28 cellular contexts compared by ENCODE assay signal in genomic region chr1:167695756-167696561, GRCh38.
"Had no signal": no experiment of that assay in that cellular context is flagged by ENCODE, and none has a peak within 500 bp of the region (broad histone marks: within the 10 kb centered on the region; RNA-seq: fewer than 3 reads in every experiment).

No MANE protein-coding gene starts in this region.

- H3K4me3 Mint-ChIP-seq: activated naive CD4-positive, alpha-beta T cell treated with anti-CD3 and anti-CD28 coated beads, Interleukin-2, amount 10 ng/mL, durations not matched to agents 7 days and 5 days; activated naive CD8-positive, alpha-beta T cell treated with anti-CD3 and anti-CD28 coated beads, Interleukin-2, amount 50 U/mL, for 24 hours; central memory CD8-positive, alpha-beta T cell; dendritic cell treated with granulocyte-macrophage colony-stimulating factor and Interleukin-4, amounts not matched to agents 40 ng/mL and 50 ng/mL, for 4 days; neural crest cell; T-helper 1 cell treated with Interleukin-12 subunit alpha and Interleukin-12 subunit beta and Interleukin-4 antibody, amounts not matched to agents 30 μg/mL and 1 μg/mL, for 36 hours; type B pancreatic cell had no signal

- DNase-seq: activated CD4-positive, alpha-beta T cell treated with anti-CD3 and anti-CD28 coated beads for 48 hours; activated CD4-positive, alpha-beta T cell treated with anti-CD3 and anti-CD28 coated beads, Interleukin-2, amount 50 U/mL, for 48 hours; activated CD8-positive, alpha-beta memory T cell treated with anti-CD3 and anti-CD28 coated beads for 24 hours; activated gamma-delta T cell; activated naive CD4-positive, alpha-beta T cell treated with anti-CD3 and anti-CD28 coated beads, Interleukin-2, amount 10 ng/mL, durations not matched to agents 7 days and 5 days; activated naive CD8-positive, alpha-beta T cell treated with anti-CD3 and anti-CD28 coated beads, Interleukin-2, amount 50 U/mL, for 24 hours; effector CD4-positive, alpha-beta T cell; glutamatergic neuron; islet precursor cell; mammary epithelial cell; occipital lobe; stimulated activated CD4-positive, alpha-beta T cell treated with anti-CD3 and anti-CD28 coated beads, Interleukin-2, amount 100 ng/mL, for 24 hours; stimulated activated naive CD4-positive, alpha-beta T cell; T-helper 9 cell; uterus had no signal

- H3K79me2 ChIP-seq: parathyroid adenoma had no signal

- H3K36me3 Mint-ChIP-seq: type B pancreatic cell had no signal

- ATAC-seq: activated CD4-positive, CD25-positive, alpha-beta regulatory T cell treated with anti-CD3 and anti-CD28 coated beads, Interleukin-2, amount 50 U/mL, for 24 hours; activated naive CD8-positive, alpha-beta T cell treated with anti-CD3 and anti-CD28 coated beads, Interleukin-2, amount 50 U/mL, for 24 hours had no signal

- H3K9me3 ChIP-seq: breast epithelium, right atrium auricular region, thoracic aorta, uterus had no signal

- H3K27ac ChIP-seq: breast epithelium, epithelial cell of prostate, parathyroid adenoma, uterus, VCaP had no signal

- H3K27ac Mint-ChIP-seq: T-helper 1 cell treated with Interleukin-12 subunit alpha and Interleukin-12 subunit beta and Interleukin-4 antibody, amounts not matched to agents 30 μg/mL and 1 μg/mL, for 36 hours; type B pancreatic cell had no signal

- H3K4me1 Mint-ChIP-seq: activated naive CD4-positive, alpha-beta T cell treated with anti-CD3 and anti-CD28 coated beads, Interleukin-2, amount 10 ng/mL, durations not matched to agents 7 days and 5 days had no signal

- H3K4me1 ChIP-seq: parathyroid adenoma, uterus had no signal

- H2AFZ ChIP-seq: parathyroid adenoma had no signal

- H3K4me2 ChIP-seq: smooth muscle cell had no signal

- H3K9ac ChIP-seq: parathyroid adenoma had no signal

- H3K36me3 ChIP-seq: breast epithelium, thoracic aorta, uterus had no signal

- H3K4me3 ChIP-seq: breast epithelium, right atrium auricular region, smooth muscle cell, thoracic aorta, uterus had no signal

- H3K27me3 ChIP-seq: breast epithelium, right atrium auricular region, uterus had no signal

- H3K27me3 Mint-ChIP-seq: activated naive CD4-positive, alpha-beta T cell treated with anti-CD3 and anti-CD28 coated beads, Interleukin-2, amount 10 ng/mL, durations not matched to agents 7 days and 5 days; activated naive CD8-positive, alpha-beta T cell treated with anti-CD3 and anti-CD28 coated beads, Interleukin-2, amount 50 U/mL, for 24 hours; central memory CD8-positive, alpha-beta T cell; dendritic cell treated with granulocyte-macrophage colony-stimulating factor and Interleukin-4, amounts not matched to agents 40 ng/mL and 50 ng/mL, for 4 days had no signal

- H3K9me3 Mint-ChIP-seq: activated naive CD4-positive, alpha-beta T cell treated with anti-CD3 and anti-CD28 coated beads, Interleukin-2, amount 10 ng/mL, durations not matched to agents 7 days and 5 days; activated naive CD8-positive, alpha-beta T cell treated with anti-CD3 and anti-CD28 coated beads, Interleukin-2, amount 50 U/mL, for 24 hours; central memory CD8-positive, alpha-beta T cell; dendritic cell treated with granulocyte-macrophage colony-stimulating factor and Interleukin-4, amounts not matched to agents 40 ng/mL and 50 ng/mL, for 4 days; neural crest cell; T-helper 1 cell treated with Interleukin-12 subunit alpha and Interleukin-12 subunit beta and Interleukin-4 antibody, amounts not matched to agents 30 μg/mL and 1 μg/mL, for 36 hours; type B pancreatic cell had no signal
